Comparison of ENCODE assay signal across 2 cellular contexts in genomic region chr1:207228987-207229386, GRCh38.
TF ChIP-seq lines count a peak whose summit lies in the region.

No MANE protein-coding gene starts in this region.

TF ChIP-seq in GM23338, 12 proteins besides CTCF, POLR2A, EP300 and RAD21 (continued from another document):
- TF ChIP-seq REST (IDR thresholded peaks at IDR 0.05; ENCODE audit: unreplicated experiment) (no peak), POLR2AphosphoS5 (IDR thresholded peaks at IDR 0.05; ENCODE audit: low read depth) (no peak), STAT1 (IDR thresholded peaks at IDR 0.05; ENCODE audit: unreplicated experiment) (no peak), ETS1 (IDR thresholded peaks at IDR 0.05) (no peak), CREB1 (CRISPR knock-in tag; IDR thresholded peaks at IDR 0.05; ENCODE audit: low read depth) (no peak), JUNB (IDR thresholded peaks at IDR 0.05; ENCODE audit: unreplicated experiment) (no peak), EZH2 (IDR thresholded peaks at IDR 0.05; ENCODE audit: low read depth, unreplicated experiment) (no peak)

TF ChIP-seq in K562, 482 proteins besides CTCF, POLR2A, EP300 and RAD21 (continued from another document):
- TF ChIP-seq REST (CRISPR knock-in tag; IDR thresholded peaks at IDR 0.05; ENCODE audit: low read depth) (no peak), CHAMP1 (IDR thresholded peaks at IDR 0.05) (no peak), MTA2 (IDR thresholded peaks at IDR 0.05; ENCODE audit: low read depth) (no peak), MGA (IDR thresholded peaks at IDR 0.05) (peak; percentile 63), L3MBTL2 (IDR thresholded peaks at IDR 0.05) (peak; percentile 81), ZNF12 (CRISPR knock-in tag; IDR thresholded peaks at IDR 0.05) (no peak), MLLT1 (IDR thresholded peaks at IDR 0.05) (no peak), ZBTB5 (IDR thresholded peaks at IDR 0.05) (no peak)
TF ChIP-seq in K562: peak in this region for 3.
